Comparison of ENCODE assay signal across 8 cellular contexts in genomic region chr4:109648266-109648996, GRCh38. TPM values are rescaled to one million over a fixed set of nuclear protein-coding genes. Genes with fewer than 3 reads are reported as not detected.
DNase-seq lines count a peak whose midpoint lies in the region; ATAC-seq and TF ChIP-seq lines count a peak whose summit lies in the region.

No MANE protein-coding gene starts in this region.

- no peak for TF ChIP-seq CTCF in omental fat pad (IDR thresholded peaks at IDR 0.05)

- peaks cover 46% of the 10 kb centered on the region for H3K4me1 ChIP-seq in effector memory CD4-positive, alpha-beta T cell (ENCODE audit: control insufficient read depth, insufficient read depth, low read length, poor library complexity, severe bottlenecking)

- H3K9me3 ChIP-seq in effector memory CD4-positive, alpha-beta T cell (ENCODE audit: control insufficient read depth, low read length) = peaks cover 11% of the 10 kb centered on the region

- H3K36me3 ChIP-seq in effector memory CD4-positive, alpha-beta T cell (ENCODE audit: control insufficient read depth, insufficient read depth, low read length) = peaks cover 6% of the 10 kb centered on the region

- ATAC-seq in GM18517 (IDR thresholded peaks at IDR 0.05; ENCODE audit: unreplicated experiment) (peak; percentile 50), GM21515 (IDR thresholded peaks at IDR 0.05; ENCODE audit: unreplicated experiment) (peak; percentile 64), HG03521 (IDR thresholded peaks at IDR 0.05; ENCODE audit: unreplicated experiment) (peak; percentile 49), omental fat pad (ENCODE audit: low FRiP score) (no peak)

- no peaks in the 10 kb centered on the region for H3K27me3 ChIP-seq in effector memory CD4-positive, alpha-beta T cell (replicated peaks; ENCODE audit: control insufficient read depth, insufficient read depth, low read length, poor library complexity, severe bottlenecking)

- DNase-seq in effector memory CD4-positive, alpha-beta T cell = no peak
- DNase-seq in DMS79 (lab: John Stamatoyannopoulos, UW) (no peak), omental fat pad (ENCODE audit: low spot score) (no peak), NCI-H226 (no peak), A172 (ENCODE audit: low spot score) (no peak)

- peak overlapping the region; percentile 26 for H3K4me3 ChIP-seq in effector memory CD4-positive, alpha-beta T cell (ENCODE audit: insufficient read depth, low read depth, low read length, poor library complexity, severe bottlenecking)

- H3K27ac ChIP-seq in effector memory CD4-positive, alpha-beta T cell (ENCODE audit: insufficient read depth, low read length, poor library complexity, severe bottlenecking) = peak overlapping the region; percentile 58

RNA-seq across cellular contexts. Expression of gene CASP6, which starts 54.8 kb away (rescaled TPM):
- 10 to 100 TPM in 3 of 4 donors, 1 to 10 TPM in 1; 9.4 to 24.8 (median 15.7) TPM for total RNA-seq in omental fat pad
- total RNA-seq in A172 (2014; rRNA removed; shearing (Covaris generic)) = 73.2 and 74.0 TPM in 2 replicates
